9 cellular contexts compared by ENCODE assay signal in the genomic region with DNA sequence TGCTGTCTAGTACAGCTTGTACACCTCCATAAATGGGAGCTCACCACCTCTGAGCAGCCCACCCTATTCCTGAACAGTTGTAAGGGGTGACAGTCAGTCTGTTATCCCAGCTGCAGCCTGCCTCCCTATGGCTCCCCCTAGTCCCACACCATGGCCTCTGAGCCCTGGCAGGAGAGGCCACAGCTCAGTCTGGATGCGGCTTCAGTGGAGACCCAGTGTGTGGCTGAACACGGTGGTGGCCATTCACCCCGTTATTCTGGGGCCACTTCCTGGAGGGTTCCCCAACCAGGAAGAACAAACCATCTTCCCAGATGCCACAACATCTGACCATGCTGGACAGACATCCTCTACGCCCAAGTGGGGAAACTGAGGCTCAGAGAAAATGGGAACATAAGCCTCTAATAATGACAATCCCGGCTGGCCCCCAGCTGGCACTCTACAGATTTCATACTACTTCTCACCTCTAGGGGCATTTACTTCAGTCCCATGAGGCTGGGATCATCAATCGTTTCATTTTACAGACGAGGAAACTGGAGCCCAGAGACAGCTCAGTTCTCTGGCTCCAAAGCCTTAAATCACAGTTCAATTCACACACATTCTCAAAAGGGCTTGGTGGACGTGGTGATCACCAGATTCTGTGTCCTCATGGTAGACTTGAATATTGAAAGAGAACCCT. TPM values are rescaled to one million over a fixed set of nuclear protein-coding genes. Genes with fewer than 3 reads are reported as not detected.
A peak's percentile ranks its signal among the peaks of the same experiment; 100 is the strongest.
DNase-seq lines count a peak whose midpoint lies in the region; ATAC-seq, FAIRE-seq and TF ChIP-seq lines count a peak whose summit lies in the region.
"Had no signal": no experiment of that assay in that cellular context is flagged by ENCODE, and none has a peak within 500 bp of the region (broad histone marks: within the 10 kb centered on the region; RNA-seq: fewer than 3 reads in every experiment).

No MANE protein-coding gene starts in this region.

- H3K4me3 ChIP-seq in A549 = no peak overlapping the region
- no peak overlapping the region for H3K4me3 ChIP-seq in PC-9
- H3K4me3 ChIP-seq in fibroblast of mammary gland (ENCODE audit: control insufficient read depth, low read depth, low read length) = no peak overlapping the region
- no peak overlapping the region for H3K4me3 ChIP-seq in colonic mucosa

- peaks cover 54% of the 10 kb centered on the region for H3K27me3 ChIP-seq in PC-9 (ENCODE audit: insufficient read depth, low read depth)
- no peaks in the 10 kb centered on the region for H3K27me3 ChIP-seq in colonic mucosa

- no peak for TF ChIP-seq POLR2A in A549 (IDR thresholded peaks at IDR 0.05; ENCODE audit: low read length)

- no peak overlapping the region for H3K9ac ChIP-seq in colonic mucosa (ENCODE audit: low read depth in 2 of 2, low read length in 2 of 2)

- 0 out of 6 replicates have a peak overlapping the region, but pooled peaks of 1 of the 2 experiments have one; percentile 7 for H3K27ac ChIP-seq in A549
- H3K27ac ChIP-seq in PC-9 = no peak overlapping the region
- H3K27ac ChIP-seq in colonic mucosa = no peak overlapping the region

- FAIRE-seq in A549 (lab: Jason Lieb, UNC) = no peak

- CTCF ChIA-PET in A549 (lab: Yijun Ruan, JAX) = interaction anchor here (0.6 to 6.4 kb wide), 27 partner anchors 9 to 435 kb away, joined by 3 to 63 read pairs (median 4); no protein-coding TSS in a partner anchor
- CTCF ChIA-PET in PC-9 (lab: Charles Lee) = interaction anchor here (0.6 to 1.2 kb wide), 4 partner anchors 11 to 653 kb away, joined by 3 to 5 read pairs (median 4); no protein-coding TSS in a partner anchor

- no peaks in the 10 kb centered on the region for H4K20me1 ChIP-seq in PC-9 (ENCODE audit: insufficient read depth)

- peak; percentile 41 to 63 for DNase-seq in A549 (ENCODE audit: low read depth in 1 of 2, low spot score in 1 of 2)
- no peak for DNase-seq in PC-9
- DNase-seq in fibroblast of mammary gland (ENCODE audit: low read depth) = peak; percentile 23
- no peak for DNase-seq in colonic mucosa
- DNase-seq in cortex of kidney (lab: John Stamatoyannopoulos, UW) = no peak
- no peak for DNase-seq in activated CD4-positive, alpha-beta T cell treated with anti-CD3 and anti-CD28 coated beads, Interleukin-2, amount 50 U/mL, for 4 hours
- DNase-seq: effector memory CD8-positive, alpha-beta T cell had no signal

- H3K9me3 ChIP-seq in A549 (no peaks in the 10 kb centered on the region), PC-9 (ENCODE audit: insufficient read depth, low read depth) (no peaks in the 10 kb centered on the region), colonic mucosa (no peaks in the 10 kb centered on the region)

- H3K36me3 ChIP-seq in PC-9 (ENCODE audit: low read depth) (no peaks in the 10 kb centered on the region), colonic mucosa (no peaks in the 10 kb centered on the region)

- TF ChIP-seq CTCF in A549 (IDR thresholded peaks at IDR 0.05) = peak; percentile 31; the same call in 2 of the 3 replicates
- peak; percentile 48 for TF ChIP-seq CTCF in GM12872 (IDR thresholded peaks at IDR 0.05; ENCODE audit: insufficient read depth, low read depth, low read length)
- TF ChIP-seq CTCF in PC-9 (conservative IDR thresholded peaks at IDR 0.05) = peak; percentile 69
- peak; percentile 9 for TF ChIP-seq CTCF in fibroblast of mammary gland (conservative IDR thresholded peaks at IDR 0.05; ENCODE audit: control insufficient read depth, insufficient read depth, low read depth, low read length)
- no peak for TF ChIP-seq CTCF in colonic mucosa (IDR thresholded peaks at IDR 0.05)

- TF ChIP-seq EP300 in A549 (IDR thresholded peaks at IDR 0.05) = no peak

- no peaks in the 10 kb centered on the region for H3K79me2 ChIP-seq in PC-9 (ENCODE audit: low read depth)

- H2AFZ ChIP-seq in PC-9 = no peak overlapping the region

- intact Hi-C loops in PC-9 (cut with micrococcal nuclease; ENCODE audit: unreplicated experiment) (no loop called here), colonic mucosa (cut with DNase I) (loop anchor here (5.0 kb wide), 1 partner anchor 42 kb away; no protein-coding TSS in a partner anchor)

- H3K9me2 ChIP-seq in PC-9 (ENCODE audit: insufficient read depth) = no peaks in the 10 kb centered on the region

- POLR2A ChIA-PET in A549 (lab: Yijun Ruan, JAX) (no interaction called here), PC-9 (lab: Charles Lee; ENCODE audit: unreplicated experiment) (no interaction called here)

- no TSS peak for BruUV-seq in PC-9 (replicated peaks; lab: Mats Ljungman, UMichigan)

- peaks cover 16% of the 10 kb centered on the region for H3K4me1 ChIP-seq in A549
- no peaks in the 10 kb centered on the region for H3K4me1 ChIP-seq in PC-9 (replicated peaks; ENCODE audit: insufficient read depth)
- H3K4me1 ChIP-seq in colonic mucosa = no peaks in the 10 kb centered on the region

- peak in 1 of 2 experiments; percentile 37; a peak in 2 of 5 replicates for TF ChIP-seq RAD21 in A549 (conservative IDR thresholded peaks at IDR 0.05 in 1 of 2, IDR thresholded peaks at IDR 0.05 in 1 of 2)

- no peaks in the 10 kb centered on the region for H3F3A ChIP-seq in PC-9 (ENCODE audit: insufficient read depth, low read depth)

- ATAC-seq in A549 (peak; percentile 51 to 77; a peak in 4 of 6 replicates), HG02884 (IDR thresholded peaks at IDR 0.05; ENCODE audit: unreplicated experiment) (no peak)
- ATAC-seq: effector memory CD8-positive, alpha-beta T cell had no signal

- H3K4me2 ChIP-seq in A549 (no peak overlapping the region), PC-9 (no peak overlapping the region)

- 19% methylated on average over 8 of the region's 8 CpGs for WGBS in A549 (ENCODE audit: missing lambda C conversion rate)

TF ChIP-seq in A549, 52 proteins besides CTCF, POLR2A, EP300 and RAD21:
- TF ChIP-seq CBX2 (IDR thresholded peaks at IDR 0.05; ENCODE audit: borderline replicate concordance, low read depth) (no peak), NFE2L2 (conservative IDR thresholded peaks at IDR 0.05; ENCODE audit: low read length) (no peak), RCOR1 (IDR thresholded peaks at IDR 0.05; ENCODE audit: low read depth, low read length) (no peak), SREBF2 (IDR thresholded peaks at IDR 0.05) (no peak), CHD2 (IDR thresholded peaks at IDR 0.05; ENCODE audit: low read length, partially characterized antibody) (no peak), CEBPB (IDR thresholded peaks at IDR 0.05) (no peak), FOXS1 (CRISPR knock-in tag; IDR thresholded peaks at IDR 0.05) (no peak), EHF (CRISPR knock-in tag; IDR thresholded peaks at IDR 0.05) (no peak), HDAC2 (IDR thresholded peaks at IDR 0.05) (no peak), BHLHE40 (IDR thresholded peaks at IDR 0.05; ENCODE audit: low read depth, low read length) (no peak)
- TF ChIP-seq, protein P1, sequence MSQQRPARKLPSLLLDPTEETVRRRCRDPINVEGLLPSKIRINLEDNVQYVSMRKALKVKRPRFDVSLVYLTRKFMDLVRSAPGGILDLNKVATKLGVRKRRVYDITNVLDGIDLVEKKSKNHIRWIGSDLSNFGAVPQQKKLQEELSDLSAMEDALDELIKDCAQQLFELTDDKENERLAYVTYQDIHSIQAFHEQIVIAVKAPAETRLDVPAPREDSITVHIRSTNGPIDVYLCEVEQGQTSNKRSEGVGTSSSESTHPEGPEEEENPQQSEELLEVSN (IDR thresholded peaks at IDR 0.05; ENCODE audit: borderline replicate concordance, low read depth) = no peak

RNA-seq across cellular contexts. Expression of gene GRIP2, which starts 9.3 kb away (rescaled TPM):
- polyA plus RNA-seq in A549 (2011; rRNA removed) (0.56 and 0.70 TPM in 2 replicates), A549 (2017; fragmentation: RNase III; extraction: RNeasy Plus Mini Kit Qiagen cat#74134 plus additional on column Dnase treatment) (1.2 to 1.6 TPM (median 1.5 TPM) in 3 replicates)
- polyA plus RNA-seq in A549 (2012; cell fraction: cytosol; rRNA removed) = 0.45 and 0.74 TPM in 2 replicates
- 3.3 and 3.5 TPM in 2 replicates for polyA plus RNA-seq in A549 (2012; cell fraction: nucleus; rRNA removed)
- 0.50 and 0.58 TPM in 2 replicates for polyA minus RNA-seq in A549 (2011; rRNA and poly(A)+ RNA removed)
- total RNA-seq in PC-9 (2021) (not detected in 2 replicates), colonic mucosa (under 1 TPM; 0.47 to 0.53 TPM)

Comparison
In these comparisons a context has a peak if more than half of its experiments do, and no peak if none do; other contexts are left out.
1. DNase-seq: peak in A549 (2 of 2) and fibroblast of mammary gland (single experiment); none in PC-9 (0 of 2), colonic mucosa (single experiment), cortex of kidney (single experiment) and activated CD4-positive, alpha-beta T cell treated with anti-CD3 and anti-CD28 coated beads, Interleukin-2, amount 50 U/mL, for 4 hours (0 of 2).